ENCODE assay signal across 1 cellular context in the genomic region with DNA sequence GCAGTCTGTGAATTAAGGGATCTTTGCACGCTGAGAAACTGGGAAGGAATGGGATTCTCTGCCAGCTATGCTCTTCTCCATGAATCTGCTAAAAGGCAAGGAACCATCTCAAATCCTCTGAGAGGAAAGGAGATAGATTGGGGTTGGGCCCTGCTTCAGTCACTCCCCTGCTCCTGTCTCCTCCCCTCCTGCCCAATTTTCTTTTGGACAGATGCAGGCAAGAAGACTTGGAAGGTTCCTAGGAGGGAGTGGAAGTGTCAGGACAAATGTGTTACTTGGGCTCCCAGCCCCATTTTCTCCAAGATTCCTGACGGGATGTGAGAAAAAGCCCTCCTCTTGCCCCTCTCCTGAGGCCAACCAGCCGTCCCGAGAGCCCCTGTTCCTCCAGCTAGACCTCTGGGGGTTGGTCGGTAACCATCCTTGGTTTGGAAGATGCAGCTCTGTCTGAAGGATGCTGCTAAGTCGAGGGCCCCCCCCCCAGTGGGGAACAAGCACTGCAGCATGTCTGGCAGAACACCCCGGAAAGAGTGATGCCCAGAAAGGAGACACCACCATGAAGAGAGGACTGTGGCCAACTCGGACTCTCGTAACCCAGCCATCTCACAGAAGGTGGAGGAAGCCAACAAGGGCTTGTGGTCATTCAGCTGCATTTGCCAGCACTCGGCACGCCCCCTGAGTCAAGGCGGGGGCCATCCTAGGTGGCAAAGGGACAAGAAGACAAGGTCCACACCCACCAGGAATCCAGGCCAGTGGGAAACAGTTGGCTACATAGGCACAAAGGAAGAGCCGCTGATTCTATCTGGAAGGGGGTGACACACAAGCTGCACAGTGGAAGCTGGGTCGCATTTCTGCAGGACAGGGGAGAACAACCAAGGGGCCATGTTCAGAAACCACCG.
TF ChIP-seq lines count a peak whose summit lies in the region.

No MANE protein-coding gene starts in this region.

TF ChIP-seq in GM23338, 12 proteins besides CTCF, POLR2A, EP300 and RAD21:
- TF ChIP-seq, protein P1, sequence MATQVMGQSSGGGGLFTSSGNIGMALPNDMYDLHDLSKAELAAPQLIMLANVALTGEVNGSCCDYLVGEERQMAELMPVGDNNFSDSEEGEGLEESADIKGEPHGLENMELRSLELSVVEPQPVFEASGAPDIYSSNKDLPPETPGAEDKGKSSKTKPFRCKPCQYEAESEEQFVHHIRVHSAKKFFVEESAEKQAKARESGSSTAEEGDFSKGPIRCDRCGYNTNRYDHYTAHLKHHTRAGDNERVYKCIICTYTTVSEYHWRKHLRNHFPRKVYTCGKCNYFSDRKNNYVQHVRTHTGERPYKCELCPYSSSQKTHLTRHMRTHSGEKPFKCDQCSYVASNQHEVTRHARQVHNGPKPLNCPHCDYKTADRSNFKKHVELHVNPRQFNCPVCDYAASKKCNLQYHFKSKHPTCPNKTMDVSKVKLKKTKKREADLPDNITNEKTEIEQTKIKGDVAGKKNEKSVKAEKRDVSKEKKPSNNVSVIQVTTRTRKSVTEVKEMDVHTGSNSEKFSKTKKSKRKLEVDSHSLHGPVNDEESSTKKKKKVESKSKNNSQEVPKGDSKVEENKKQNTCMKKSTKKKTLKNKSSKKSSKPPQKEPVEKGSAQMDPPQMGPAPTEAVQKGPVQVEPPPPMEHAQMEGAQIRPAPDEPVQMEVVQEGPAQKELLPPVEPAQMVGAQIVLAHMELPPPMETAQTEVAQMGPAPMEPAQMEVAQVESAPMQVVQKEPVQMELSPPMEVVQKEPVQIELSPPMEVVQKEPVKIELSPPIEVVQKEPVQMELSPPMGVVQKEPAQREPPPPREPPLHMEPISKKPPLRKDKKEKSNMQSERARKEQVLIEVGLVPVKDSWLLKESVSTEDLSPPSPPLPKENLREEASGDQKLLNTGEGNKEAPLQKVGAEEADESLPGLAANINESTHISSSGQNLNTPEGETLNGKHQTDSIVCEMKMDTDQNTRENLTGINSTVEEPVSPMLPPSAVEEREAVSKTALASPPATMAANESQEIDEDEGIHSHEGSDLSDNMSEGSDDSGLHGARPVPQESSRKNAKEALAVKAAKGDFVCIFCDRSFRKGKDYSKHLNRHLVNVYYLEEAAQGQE (IDR thresholded peaks at IDR 0.05; ENCODE audit: unreplicated experiment), result no peak
